ENCODE assay signal across 9 cellular contexts in genomic region chr4:124060261-124060918, GRCh38.
DNase-seq lines count a peak whose midpoint lies in the region; ATAC-seq and TF ChIP-seq lines count a peak whose summit lies in the region.
"Had no signal": no experiment of that assay in that cellular context is flagged by ENCODE, and none has a peak within 500 bp of the region (broad histone marks: within the 10 kb centered on the region; RNA-seq: fewer than 3 reads in every experiment).

No MANE protein-coding gene starts in this region.

- 11 to 14% methylated on average over 2 of the region's 2 CpGs for WGBS in sigmoid colon, 2 donors

- H3K27ac ChIP-seq in sigmoid colon, result peak overlapping the region; percentile 61 to 74 (median 68)
- H3K27ac ChIP-seq: 22Rv1 had no signal

- H3K9me3 ChIP-seq in sigmoid colon, result no peaks in the 10 kb centered on the region

- H3K4me3 ChIP-seq in fibroblast of villous mesenchyme (ENCODE audit: low read depth, low read length) (no peak overlapping the region), sigmoid colon (no peak overlapping the region)

- TF ChIP-seq POLR2A in sigmoid colon (IDR thresholded peaks at IDR 0.05), result no peak

- ATAC-seq in HG03039 (IDR thresholded peaks at IDR 0.05; ENCODE audit: unreplicated experiment), result no peak

- peak; percentile 70 to 94 (median 78) for TF ChIP-seq EP300 in sigmoid colon (IDR thresholded peaks at IDR 0.05)

- DNase-seq in DMS53 (lab: John Stamatoyannopoulos, UW) (peak; percentile 7), DMS53 treated with DMSO at 0.1 percent for 48 hours (lab: John Stamatoyannopoulos, UW; ENCODE audit: unreplicated experiment) (no peak), OCI-M1 (lab: John Stamatoyannopoulos, UW) (peak; percentile 70), fibroblast of villous mesenchyme (ENCODE audit: low read depth) (peak; percentile 86), sigmoid colon (peak; percentile 88), GOT3 (lab: John Stamatoyannopoulos, UW) (no peak)
- DNase-seq in stimulated activated CD4-positive, alpha-beta T cell treated with anti-CD3 and anti-CD28 coated beads, Interleukin-12 subunit alpha, Interleukin-12 subunit beta, amount 100 ng/mL, for 4 hours, result no peak

- peaks cover 0 to 22% (median 12%) of the 10 kb centered on the region in 4 donors for H3K4me1 ChIP-seq in sigmoid colon

- intact Hi-C loops in sigmoid colon (cut with DNase I), result no loop called here

- no peaks in the 10 kb centered on the region for H3K27me3 ChIP-seq in sigmoid colon

- no peak for TF ChIP-seq CTCF in fibroblast of villous mesenchyme (IDR thresholded peaks at IDR 0.05; ENCODE audit: insufficient read depth, low read depth, low read length)
- TF ChIP-seq CTCF in sigmoid colon (IDR thresholded peaks at IDR 0.05), result no peak

- no peaks in the 10 kb centered on the region for H3K36me3 ChIP-seq in sigmoid colon

Comparison
In these comparisons a context has a peak if more than half of its experiments do, and no peak if none do; other contexts are left out.
1. DNase-seq: peak in DMS53 (single experiment), OCI-M1 (single experiment), fibroblast of villous mesenchyme (single experiment) and sigmoid colon (single experiment); none in DMS53 treated with DMSO at 0.1 percent for 48 hours (single experiment), GOT3 (single experiment) and stimulated activated CD4-positive, alpha-beta T cell treated with anti-CD3 and anti-CD28 coated beads, Interleukin-12 subunit alpha, Interleukin-12 subunit beta, amount 100 ng/mL, for 4 hours (single experiment).